ENCODE assay signal across 15 cellular contexts in genomic region chr20:38144608-38145093, GRCh38. TPM values are rescaled to one million over a fixed set of nuclear protein-coding genes. Genes with fewer than 3 reads are reported as not detected.
A peak's percentile ranks its signal among the peaks of the same experiment; 100 is the strongest.
DNase-seq lines count a peak whose midpoint lies in the region; ATAC-seq and TF ChIP-seq lines count a peak whose summit lies in the region.
"Had no signal": no experiment of that assay in that cellular context is flagged by ENCODE, and none has a peak within 500 bp of the region (broad histone marks: within the 10 kb centered on the region; RNA-seq: fewer than 3 reads in every experiment).

No MANE protein-coding gene starts in this region.

- H3K27ac ChIP-seq in right lobe of liver = peak overlapping the region; percentile 82 to 91 (median 86)
- peak overlapping the region; percentile 91 for H3K27ac ChIP-seq in smooth muscle cell (ENCODE audit: low read depth)
- H3K27ac ChIP-seq in OCI-LY7 (ENCODE audit: low read depth, low read length, poor library complexity, severe bottlenecking) = no peak overlapping the region
- peak overlapping the region in 1 of 2 donors; percentile 2 for H3K27ac ChIP-seq in ovary
- H3K27ac ChIP-seq: C4-2B had no signal

- no peak for TF ChIP-seq CTCF in HFFc6 (IDR thresholded peaks at IDR 0.05)
- no peak for TF ChIP-seq CTCF in MCF 10A (IDR thresholded peaks at IDR 0.05; ENCODE audit: unreplicated experiment)
- TF ChIP-seq CTCF in right lobe of liver (IDR thresholded peaks at IDR 0.05) = no peak
- TF ChIP-seq CTCF in smooth muscle cell (IDR thresholded peaks at IDR 0.05; ENCODE audit: borderline replicate concordance, insufficient read depth, poor library complexity, severe bottlenecking) = no peak
- TF ChIP-seq CTCF in OCI-LY7 (conservative IDR thresholded peaks at IDR 0.05; ENCODE audit: low read length) = no peak
- TF ChIP-seq CTCF in ovary (IDR thresholded peaks at IDR 0.05) = no peak

- H3K79me2 ChIP-seq in smooth muscle cell (ENCODE audit: low read depth) (no peaks in the 10 kb centered on the region), OCI-LY7 (ENCODE audit: insufficient read depth, low read depth, low read length) (no peaks in the 10 kb centered on the region)

- H4K20me1 ChIP-seq in smooth muscle cell (ENCODE audit: low read depth) = no peaks in the 10 kb centered on the region
- H4K20me1 ChIP-seq in OCI-LY7 (ENCODE audit: insufficient read depth, low read length) = no peaks in the 10 kb centered on the region

- H3K4me1 Mint-ChIP-seq in HFFc6 (ENCODE audit: low read depth) (peaks cover 53% of the 10 kb centered on the region), MCF 10A (ENCODE audit: insufficient read depth, unreplicated experiment) (peaks cover 31% of the 10 kb centered on the region)

- CTCF ChIA-PET in MCF 10A (lab: Yijun Ruan, JAX) = interaction anchor here (0.7 to 3.8 kb wide), 9 partner anchors 13 to 77 kb away, joined by 3 to 19 read pairs (median 4); no protein-coding TSS in a partner anchor
- CTCF ChIA-PET in OCI-LY7 (lab: Charles Lee; ENCODE audit: unreplicated experiment) = interaction anchor here (0.6 kb wide), 1 partner anchor 821 kb away, joined by 4 read pairs; no protein-coding TSS in a partner anchor

- H3K9me3 Mint-ChIP-seq in HFFc6 (no peaks in the 10 kb centered on the region), MCF 10A (ENCODE audit: unreplicated experiment) (no peaks in the 10 kb centered on the region)

- H3K36me3 Mint-ChIP-seq in HFFc6 (ENCODE audit: low read depth) (peaks cover 22% of the 10 kb centered on the region), MCF 10A (ENCODE audit: insufficient read depth, unreplicated experiment) (no peaks in the 10 kb centered on the region)

- H3K27me3 ChIP-seq in right lobe of liver (no peaks in the 10 kb centered on the region), smooth muscle cell (ENCODE audit: low read depth) (no peaks in the 10 kb centered on the region), ovary (no peaks in the 10 kb centered on the region)

- no peak for DNase-seq in HFFc6
- no peak for DNase-seq in MCF 10A (ENCODE audit: unreplicated experiment)
- peak; percentile 63 to 92 (median 89) for DNase-seq in right lobe of liver
- no peak for DNase-seq in smooth muscle cell (lab: John Stamatoyannopoulos, UW; ENCODE audit: unreplicated experiment)
- no peak for DNase-seq in NCI-H446 treated with DMSO at 0.1 percent for 48 hours (lab: John Stamatoyannopoulos, UW)
- DNase-seq in OCI-LY7 (ENCODE audit: low spot score) = no peak
- DNase-seq in ovary = no peak
- no peak for DNase-seq in RKO (ENCODE audit: low spot score)
- DNase-seq: activated T-cell treated with anti-CD3 and anti-CD28 coated beads for 4 hours; GDM1; NCI-H2171; stimulated activated CD4-positive, alpha-beta T cell treated with anti-CD3 and anti-CD28 coated beads, Interleukin-4, amount 100 ng/mL, for 4 hours; substantia nigra had no signal

- BruUV-seq in MCF 10A (replicated peaks; lab: Mats Ljungman, UMichigan) (no TSS peak), OCI-LY7 (replicated peaks; lab: Mats Ljungman, UMichigan) (no TSS peak)

- H3K4me3 Mint-ChIP-seq in HFFc6 = peak overlapping the region; percentile 54
- H3K4me3 Mint-ChIP-seq in MCF 10A (ENCODE audit: unreplicated experiment) = no peak overlapping the region

- ATAC-seq in right lobe of liver = peak; percentile 8 to 66 (median 58)

- TF ChIP-seq POLR2A in right lobe of liver (IDR thresholded peaks at IDR 0.05) = no peak
- TF ChIP-seq POLR2A in ovary (IDR thresholded peaks at IDR 0.05) = no peak

- H3K27me3 Mint-ChIP-seq in HFFc6 (ENCODE audit: insufficient read depth) = peaks cover 2% of the 10 kb centered on the region
- H3K27me3 Mint-ChIP-seq in MCF 10A (ENCODE audit: insufficient read depth, unreplicated experiment) = no peaks in the 10 kb centered on the region

- peak overlapping the region; percentile 96 for H3K27ac Mint-ChIP-seq in HFFc6
- peak overlapping the region; percentile 95 for H3K27ac Mint-ChIP-seq in MCF 10A (ENCODE audit: low read depth, unreplicated experiment)

- no peak for TF ChIP-seq EP300 in ovary (IDR thresholded peaks at IDR 0.05)

- peak overlapping the region; percentile 57 for H3K9ac ChIP-seq in smooth muscle cell (ENCODE audit: low read depth)

- intact Hi-C loops in MCF 10A (cut with micrococcal nuclease) (loop anchor here (2.0 kb wide), 1 partner anchor 24 kb away; no protein-coding TSS in a partner anchor), right lobe of liver (cut with DNase I) (no loop called here), OCI-LY7 (cut with micrococcal nuclease; ENCODE audit: unreplicated experiment) (no loop called here), ovary (cut with DNase I) (no loop called here)

- H3K4me2 ChIP-seq in smooth muscle cell = peak overlapping the region; percentile 25
- no peak overlapping the region for H3K4me2 ChIP-seq in OCI-LY7 (ENCODE audit: low read length)

- H2AFZ ChIP-seq in smooth muscle cell (ENCODE audit: low read depth) = no peak overlapping the region
- no peak overlapping the region for H2AFZ ChIP-seq in OCI-LY7 (ENCODE audit: low read length)

- peaks cover 8 to 43% (median 19%) of the 10 kb centered on the region in 4 donors for H3K36me3 ChIP-seq in right lobe of liver
- no peaks in the 10 kb centered on the region for H3K36me3 ChIP-seq in smooth muscle cell (ENCODE audit: low read depth)
- no peaks in the 10 kb centered on the region for H3K36me3 ChIP-seq in OCI-LY7 (ENCODE audit: insufficient read depth, low read length)
- H3K36me3 ChIP-seq in ovary = no peaks in the 10 kb centered on the region

- H3K9me3 ChIP-seq in right lobe of liver = no peaks in the 10 kb centered on the region
- H3K9me3 ChIP-seq in smooth muscle cell (replicated peaks; ENCODE audit: low read depth) = no peaks in the 10 kb centered on the region
- H3K9me3 ChIP-seq in OCI-LY7 (ENCODE audit: low read length) = no peaks in the 10 kb centered on the region
- no peaks in the 10 kb centered on the region for H3K9me3 ChIP-seq in ovary

- no peaks in the 10 kb centered on the region for H3K9me2 ChIP-seq in OCI-LY7 (ENCODE audit: insufficient read depth, low read length)

- H3K4me3 ChIP-seq in right lobe of liver (peak overlapping the region in 1 of 3 donors; percentile 29), smooth muscle cell (no peak overlapping the region), OCI-LY7 (ENCODE audit: low read depth, low read length, poor library complexity, severe bottlenecking) (no peak overlapping the region), ovary (no peak overlapping the region)

- H3F3A ChIP-seq in smooth muscle cell (ENCODE audit: low read depth) = no peaks in the 10 kb centered on the region

- WGBS in right lobe of liver (ENCODE audit: insufficient coverage, low coverage, low lambda C conversion rate, missing lambda C conversion rate) = 25% methylated on average over 4 of the region's 6 CpGs
- WGBS in smooth muscle cell (ENCODE audit: low lambda C conversion rate) = 88% methylated on average over 6 of the region's 6 CpGs
- WGBS in ovary, 3 donors = 26 to 38% (median 35%) methylated on average over 6 of the region's 6 CpGs

- peaks cover 0 to 53% (median 26%) of the 10 kb centered on the region in 4 donors for H3K4me1 ChIP-seq in right lobe of liver
- H3K4me1 ChIP-seq in smooth muscle cell (ENCODE audit: low read depth) = peaks cover 7% of the 10 kb centered on the region
- H3K4me1 ChIP-seq in OCI-LY7 (ENCODE audit: insufficient read depth, low read length, poor library complexity, severe bottlenecking) = no peaks in the 10 kb centered on the region
- H3K4me1 ChIP-seq in ovary (ENCODE audit: insufficient read depth) = peaks cover 17% of the 10 kb centered on the region

- POLR2A ChIA-PET in MCF 10A (lab: Yijun Ruan, JAX) (interaction anchor here (0.6 to 3.3 kb wide), 15 partner anchors 8 to 100 kb away, joined by 3 to 20 read pairs (median 4); partner anchors contain the start of gene TGM2), OCI-LY7 (lab: Charles Lee) (no interaction called here)

RNA-seq across cellular contexts. Expression of gene TGM2, which starts 20.4 kb away (rescaled TPM):
- 100 to 1,000 TPM in 5 of 6 experiments, 10 to 100 TPM in 1; 99.6 to 430 (median 111) TPM for total RNA-seq in HFFc6 (2021; fragmentation: NEBNext Ultra II Directional; extraction: Animal tissue kit (Norgen Biotek cat#: 25700))
- total RNA-seq in MCF 10A (2022) (0.76 and 1.5 TPM in 2 replicates), right lobe of liver (100 to 1,000 TPM; 135 to 940 (median 474) TPM), smooth muscle cell (53.6 and 72.0 TPM in 2 replicates), OCI-LY7 (2022) (0.18 TPM in 1 of 2 replicates, not detected in the other), ovary (100 to 1,000 TPM in 3 of 7 donors, 10 to 100 TPM in 4; 15.0 to 320 (median 52.8) TPM)
- polyA plus RNA-seq in smooth muscle cell (41.7 and 85.6 TPM in 2 replicates), ovary (10 to 100 TPM; 19.8 to 74.6 TPM)
- total RNA-seq in OCI-LY7 (2014; rRNA removed; shearing (Covaris generic)) = not detected in 2 replicates
- polyA plus RNA-seq: neural cell had no signal

Comparison
In these comparisons a context has a peak if more than half of its experiments do, and no peak if none do; other contexts are left out.
1. DNase-seq: peak in right lobe of liver (3 of 3); none in HFFc6 (single experiment), MCF 10A (single experiment), smooth muscle cell (single experiment), NCI-H446 treated with DMSO at 0.1 percent for 48 hours (single experiment), OCI-LY7 (single experiment), ovary (0 of 5) and RKO (single experiment).